ENCODE assay signal across 7 cellular contexts in the genomic region with DNA sequence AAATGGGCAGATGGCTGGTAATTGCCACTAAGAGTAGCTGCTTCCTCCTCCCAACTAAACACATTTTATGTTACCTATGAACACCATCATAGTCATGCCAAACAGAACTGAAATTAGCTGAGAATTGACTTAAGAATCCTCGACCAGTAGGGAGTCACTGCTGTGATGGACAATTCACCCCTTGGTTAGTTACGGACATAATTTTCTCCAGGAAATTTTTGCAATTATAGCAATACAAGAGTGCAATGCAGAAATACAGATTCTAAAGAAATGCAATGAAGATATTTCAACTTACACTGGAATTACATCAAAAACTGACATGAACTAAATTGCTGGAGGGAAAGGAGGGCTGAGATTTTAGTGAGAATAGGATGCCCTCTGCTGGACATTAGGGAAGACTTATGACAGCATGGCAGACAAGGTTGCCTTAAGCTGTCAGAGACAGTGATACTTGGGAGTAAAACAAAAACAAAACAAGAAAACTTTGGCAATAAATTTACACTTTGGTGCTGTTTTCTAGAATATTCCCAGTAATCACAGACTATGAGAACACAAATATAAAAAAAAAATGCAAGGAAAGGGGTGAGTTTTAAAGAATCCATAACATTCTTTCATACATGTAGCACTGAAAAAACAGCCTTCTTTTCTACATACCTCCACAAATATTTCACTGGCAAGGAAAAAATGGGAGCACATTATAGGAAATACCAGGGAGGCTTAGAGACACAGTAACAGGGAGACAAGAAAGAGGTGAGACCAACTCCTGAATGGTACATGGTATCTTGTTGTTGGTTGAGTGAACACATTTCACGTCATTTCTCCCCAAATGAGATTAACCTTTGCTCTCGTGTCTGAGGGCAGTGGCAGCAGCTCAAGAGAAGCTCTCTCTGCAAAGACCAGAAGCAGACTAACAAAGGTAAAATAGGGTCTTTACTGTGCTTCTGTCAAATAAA. TPM values are rescaled to one million over a fixed set of nuclear protein-coding genes. Genes with fewer than 3 reads are reported as not detected.
DNase-seq lines count a peak whose midpoint lies in the region; ATAC-seq and TF ChIP-seq lines count a peak whose summit lies in the region.

No MANE protein-coding gene starts in this region.

- in situ Hi-C loops in gastrocnemius medialis (cut with MboI; ENCODE audit: low sequenced_read_pairs in 4 of 4): loop anchor here in 3 of 4 donors (5.0 to 10.0 kb wide), 3 partner anchors 65 to 213 kb away; a partner anchor contains a TSS

- intact Hi-C loops in adrenal gland (cut with DNase I) (loop anchor here (5.0 to 10.0 kb wide), 2 partner anchors 57 to 175 kb away; a partner anchor contains a TSS), left ventricle myocardium superior (cut with micrococcal nuclease) (loop anchor here (2.0 kb wide), 1 partner anchor 175 kb away; a partner anchor contains a TSS), gastrocnemius medialis (cut with DNase I; ENCODE audit: low total_unique reads) (loop anchor here (1.0 to 2.0 kb wide), 3 partner anchors 63 to 213 kb away; a partner anchor contains a TSS)

- peak; percentile 58 for ATAC-seq in HG03378 (IDR thresholded peaks at IDR 0.05; ENCODE audit: unreplicated experiment)
- peak; percentile 82 for ATAC-seq in left ventricle myocardium superior
- peak; percentile 90 to 94 for ATAC-seq in gastrocnemius medialis

- DNase-seq in DMS79 treated with DMSO at 0.1 percent for 48 hours (lab: John Stamatoyannopoulos, UW): peak; percentile 85
- DNase-seq in GM19240 (ENCODE audit: insufficient read length, low spot score): peak; percentile 33
- peak; percentile 64 to 77 for DNase-seq in NCI-H446 (lab: John Stamatoyannopoulos, UW)
- peak in 5 of 7 donors; percentile 21 to 49 (median 38) for DNase-seq in adrenal gland
- DNase-seq in left ventricle myocardium superior: no peak
- DNase-seq in gastrocnemius medialis: no peak

- TF ChIP-seq POLR2A in adrenal gland (IDR thresholded peaks at IDR 0.05) (no peak), gastrocnemius medialis (IDR thresholded peaks at IDR 0.05) (no peak)

- peaks cover 4 to 17% of the 10 kb centered on the region in 2 donors for H3K4me1 ChIP-seq in adrenal gland (replicated peaks in 1 of 2)
- peaks cover 0 to 7% of the 10 kb centered on the region in 2 donors for H3K4me1 ChIP-seq in gastrocnemius medialis

- WGBS in adrenal gland, 4 donors: 45 to 58% (median 52%) methylated on average over 4 of the region's 4 CpGs

- no peaks in the 10 kb centered on the region for H3K27me3 ChIP-seq in adrenal gland
- H3K27me3 ChIP-seq in gastrocnemius medialis: no peaks in the 10 kb centered on the region

- H3K9me3 ChIP-seq in adrenal gland (replicated peaks in 1 of 3) (no peaks in the 10 kb centered on the region), gastrocnemius medialis (no peaks in the 10 kb centered on the region)

- no peak overlapping the region for H3K4me3 ChIP-seq in adrenal gland
- H3K4me3 ChIP-seq in gastrocnemius medialis: no peak overlapping the region

- H3K27ac ChIP-seq in adrenal gland (peak overlapping the region in 3 of 5 donors; percentile 32 to 73 (median 43)), gastrocnemius medialis (peak overlapping the region in 1 of 4 donors; percentile 6)

- TF ChIP-seq CTCF in adrenal gland (IDR thresholded peaks at IDR 0.05): peak; percentile 58 to 94 (median 87)
- peak; percentile 70 to 81 (median 78) for TF ChIP-seq CTCF in gastrocnemius medialis (IDR thresholded peaks at IDR 0.05 in 4 of 5, conservative IDR thresholded peaks at IDR 0.05 in 1 of 5)

- H3K36me3 ChIP-seq in adrenal gland (replicated peaks in 1 of 2) (no peaks in the 10 kb centered on the region), gastrocnemius medialis (no peaks in the 10 kb centered on the region)

RNA-seq across cellular contexts. Expression of a gene that starts 11.2 kb away (rescaled TPM):
- total RNA-seq in adrenal gland: 10 to 100 TPM; 16.8 to 58.1 (median 32.2) TPM
- polyA plus RNA-seq in adrenal gland: 10 to 100 TPM; 10.3 to 37.7 (median 12.8) TPM
- 7.4 TPM for total RNA-seq in left ventricle myocardium superior
- total RNA-seq in gastrocnemius medialis: 10 to 100 TPM in 2 of 4 donors, 1 to 10 TPM in 2; 7.3 to 16.0 (median 9.4) TPM

Comparison
In these comparisons a context has a peak if more than half of its experiments do, and no peak if none do; other contexts are left out.
1. DNase-seq: peak in DMS79 treated with DMSO at 0.1 percent for 48 hours (single experiment), GM19240 (single experiment), NCI-H446 (2 of 2) and adrenal gland (5 of 7); none in left ventricle myocardium superior (single experiment) and gastrocnemius medialis (0 of 2).
2. Peak in every context shown above with its lines, with median percentiles within 50 percentile points of each other: ATAC-seq.